In genomic region chr6:28965706-28966105, GRCh38 we compare ENCODE assay signal across 8 cellular contexts. TPM values are rescaled to one million over a fixed set of nuclear protein-coding genes. Genes with fewer than 3 reads are reported as not detected.
"Had no signal": no experiment of that assay in that cellular context is flagged by ENCODE, and none has a peak within 500 bp of the region (broad histone marks: within the 10 kb centered on the region; RNA-seq: fewer than 3 reads in every experiment).

No MANE protein-coding gene starts in this region.

- ATAC-seq: HCT116, HepG2 had no signal

- H3K27ac ChIP-seq: HL-60 had no signal

- FAIRE-seq: HepG2 had no signal

- DNase-seq: GOT3, H7, HFFc6 had no signal

- H3K36me3 ChIP-seq: HAP-1 had no signal

- H3K4me3 ChIP-seq: HAP-1 had no signal

RNA-seq across cellular contexts. Expression of gene ZNF311, which starts 39.4 kb away (rescaled TPM):
- total RNA-seq: HepG2 had no signal
- polyA plus RNA-seq: HepG2, IgD-negative memory B cell had no signal
